19 cellular contexts compared by ENCODE assay signal in genomic region chr13:111120913-111121312, GRCh38.
"Had no signal": no experiment of that assay in that cellular context is flagged by ENCODE, and none has a peak within 500 bp of the region (broad histone marks: within the 10 kb centered on the region; RNA-seq: fewer than 3 reads in every experiment).

No MANE protein-coding gene starts in this region.

- H3K4me1 ChIP-seq: prostate gland had no signal

- H3K27ac ChIP-seq: neural progenitor cell, pancreas, prostate gland, right lobe of liver, spleen, testis had no signal

- H3K9ac ChIP-seq: neural progenitor cell had no signal

- ATAC-seq: naive thymus-derived CD8-positive, alpha-beta T cell; pancreas; right lobe of liver; stimulated activated naive B cell treated with anti-CD40 and anti-IgM and Interleukin-4, amounts not matched to agents 10 μg/mL and 1 μg/mL and 100 μg/mL, for 72 hours; stimulated activated naive CD8-positive, alpha-beta T cell treated with anti-CD3 and anti-CD28 coated beads, Interleukin-15, amount 100 ng/mL, for 72 hours had no signal

- H3K9me3 Mint-ChIP-seq: central memory CD8-positive, alpha-beta T cell; naive thymus-derived CD8-positive, alpha-beta T cell; neural progenitor cell; stimulated activated naive B cell treated with anti-CD40 and anti-IgM and Interleukin-4, amounts not matched to agents 10 μg/mL and 1 μg/mL and 100 μg/mL, for 72 hours; stimulated activated naive CD8-positive, alpha-beta T cell treated with anti-CD3 and anti-CD28 coated beads, Interleukin-15, amount 100 ng/mL, for 72 hours had no signal

- H3K36me3 ChIP-seq: esophagus squamous epithelium, neural progenitor cell, pancreas, prostate gland, right lobe of liver, spleen had no signal

- H3K4me3 Mint-ChIP-seq: central memory CD8-positive, alpha-beta T cell; naive thymus-derived CD8-positive, alpha-beta T cell; neural progenitor cell; stimulated activated naive B cell treated with anti-CD40 and anti-IgM and Interleukin-4, amounts not matched to agents 10 μg/mL and 1 μg/mL and 100 μg/mL, for 72 hours; stimulated activated naive CD8-positive, alpha-beta T cell treated with anti-CD3 and anti-CD28 coated beads, Interleukin-15, amount 100 ng/mL, for 72 hours had no signal

- H3K36me3 Mint-ChIP-seq: stimulated activated naive B cell treated with anti-CD40 and anti-IgM and Interleukin-4, amounts not matched to agents 10 μg/mL and 1 μg/mL and 100 μg/mL, for 72 hours had no signal

- DNase-seq: dermis blood vessel endothelial cell; esophagus squamous epithelium; foreskin fibroblast; kidney glomerular epithelial cell; mesendoderm; naive thymus-derived CD8-positive, alpha-beta T cell; pancreas; retina; right lobe of liver; spleen; stimulated activated CD4-positive, alpha-beta T cell treated with anti-CD3 and anti-CD28 coated beads, Interleukin-15, amount 100 ng/mL, for 24 hours; stimulated activated CD4-positive, alpha-beta T cell treated with anti-CD3 and anti-CD28 coated beads, Interleukin-1b, Interleukin-23, amount 100 ng/mL, for 48 hours; stimulated activated CD4-positive, alpha-beta T cell treated with anti-CD3 and anti-CD28 coated beads, Interleukin-4, amount 100 ng/mL, for 24 hours; stimulated activated naive B cell treated with anti-CD40 and anti-IgM and Interleukin-4, amounts not matched to agents 10 μg/mL and 1 μg/mL and 100 μg/mL, for 72 hours; stimulated activated naive CD8-positive, alpha-beta T cell treated with anti-CD3 and anti-CD28 coated beads, Interleukin-15, amount 100 ng/mL, for 72 hours; testis had no signal

- H3K27ac Mint-ChIP-seq: naive thymus-derived CD8-positive, alpha-beta T cell; neural progenitor cell; stimulated activated naive B cell treated with anti-CD40 and anti-IgM and Interleukin-4, amounts not matched to agents 10 μg/mL and 1 μg/mL and 100 μg/mL, for 72 hours; stimulated activated naive CD8-positive, alpha-beta T cell treated with anti-CD3 and anti-CD28 coated beads, Interleukin-15, amount 100 ng/mL, for 72 hours had no signal

- H3K4me3 ChIP-seq: esophagus squamous epithelium, neural progenitor cell, pancreas, prostate gland, right lobe of liver, spleen, testis had no signal

- H3K9me3 ChIP-seq: esophagus squamous epithelium, pancreas, prostate gland, right lobe of liver, spleen, testis had no signal

- H3K27me3 ChIP-seq: right lobe of liver, testis had no signal
